In the genomic region with DNA sequence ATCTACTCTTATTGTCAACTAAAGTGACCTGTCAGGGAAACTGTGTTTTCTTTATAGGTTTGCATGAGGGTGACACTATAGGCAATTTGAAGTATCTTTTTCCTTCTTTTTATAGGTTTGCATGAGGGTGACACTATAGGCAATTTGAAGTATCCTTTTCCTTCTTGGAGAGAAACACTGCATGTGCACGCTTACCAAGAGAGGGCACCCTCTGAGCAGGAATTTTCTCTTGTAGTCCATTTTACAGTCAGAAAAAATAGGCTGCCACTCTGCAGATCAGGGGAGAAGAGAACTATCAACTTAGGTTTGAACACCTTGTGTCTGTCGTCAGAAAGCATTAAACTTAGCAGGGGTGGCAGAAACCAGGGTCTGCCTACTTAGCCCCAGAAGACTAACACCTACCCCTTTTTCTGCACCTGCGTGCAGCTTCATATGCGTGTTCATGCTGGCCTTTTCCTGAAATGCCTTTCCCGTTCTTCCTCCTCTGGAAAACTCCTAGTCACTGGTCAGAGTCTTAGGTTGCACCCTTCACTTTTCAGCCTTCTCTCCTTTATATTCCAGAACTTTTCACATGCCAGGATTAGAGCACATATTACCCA, we compare ENCODE assay signal across 8 cellular contexts. TPM values are rescaled to one million over a fixed set of nuclear protein-coding genes. Genes with fewer than 3 reads are reported as not detected.
DNase-seq lines count a peak whose midpoint lies in the region; FAIRE-seq and TF ChIP-seq lines count a peak whose summit lies in the region.

No MANE protein-coding gene starts in this region.

- no peak overlapping the region for H3K4me3 ChIP-seq in NB4 (ENCODE audit: low read depth, low read length)
- H3K4me3 ChIP-seq in hepatocyte: no peak overlapping the region
- H3K4me3 ChIP-seq in subcutaneous abdominal adipose tissue (ENCODE audit: low read depth in 1 of 5, low read length in 5 of 5): no peak overlapping the region

- 62% methylated on average over 5 of the region's 5 CpGs for WGBS in hepatocyte (ENCODE audit: low lambda C conversion rate, missing lambda C conversion rate)

- TF ChIP-seq CTCF in NB4 (IDR thresholded peaks at IDR 0.05; ENCODE audit: low read depth, low read length) (peak; percentile 46), VCaP (conservative IDR thresholded peaks at IDR 0.05) (peak; percentile 93), hepatocyte (IDR thresholded peaks at IDR 0.05; ENCODE audit: poor library complexity) (peak; percentile 85)

- H3K9ac ChIP-seq in subcutaneous abdominal adipose tissue (ENCODE audit: low read length in 5 of 5): no peak overlapping the region

- no peaks in the 10 kb centered on the region for H3K9me2 ChIP-seq in hepatocyte (replicated peaks; ENCODE audit: insufficient read depth)

- H3K36me3 ChIP-seq in hepatocyte (replicated peaks; ENCODE audit: insufficient read depth, low read depth) (no peaks in the 10 kb centered on the region), subcutaneous abdominal adipose tissue (ENCODE audit: control insufficient read depth in 5 of 5, insufficient read depth in 5 of 5, low read length in 5 of 5) (no peaks in the 10 kb centered on the region)

- DNase-seq in SIG-M5 treated with dmso at 0.1 percent for 504 hours (lab: John Stamatoyannopoulos, UW; ENCODE audit: unreplicated experiment) (peak; percentile 52), SIG-M5 (lab: John Stamatoyannopoulos, UW) (no peak), NB4 (ENCODE audit: low read depth) (peak; percentile 66), hepatocyte (ENCODE audit: low spot score) (peak; percentile 72), GM12892 (ENCODE audit: insufficient read length) (no peak), T1000 (lab: John Stamatoyannopoulos, UW) (no peak)

- H3K4me1 ChIP-seq in hepatocyte (ENCODE audit: insufficient read depth) (no peaks in the 10 kb centered on the region), subcutaneous abdominal adipose tissue (ENCODE audit: control insufficient read depth in 5 of 5, insufficient read depth in 5 of 5, low read length in 5 of 5) (peaks cover 0 to 5% (median 3%) of the 10 kb centered on the region in 5 donors)

- TF ChIP-seq POLR2A in NB4 (IDR thresholded peaks at IDR 0.05; ENCODE audit: extremely low read depth, insufficient read length): no peak
- TF ChIP-seq POLR2A in GM12892 (IDR thresholded peaks at IDR 0.05; ENCODE audit: low read depth, low read length): no peak

- no peak overlapping the region for H3K27ac ChIP-seq in VCaP
- no peak overlapping the region for H3K27ac ChIP-seq in hepatocyte
- peak overlapping the region; percentile 3 for H3K27ac ChIP-seq in subcutaneous abdominal adipose tissue (ENCODE audit: low read depth, low read length)

- no peaks in the 10 kb centered on the region for H3K9me3 ChIP-seq in hepatocyte (ENCODE audit: low read depth)
- H3K9me3 ChIP-seq in subcutaneous abdominal adipose tissue (ENCODE audit: control insufficient read depth in 5 of 5, low read length in 5 of 5): no peaks in the 10 kb centered on the region

- H3K79me2 ChIP-seq in hepatocyte: no peaks in the 10 kb centered on the region

- no peak for FAIRE-seq in GM12892 (lab: Jason Lieb, UNC)

- H2AFZ ChIP-seq in hepatocyte: no peak overlapping the region

- H4K20me1 ChIP-seq in hepatocyte (ENCODE audit: insufficient read depth, poor library complexity, severe bottlenecking): no peaks in the 10 kb centered on the region

- H3K4me2 ChIP-seq in hepatocyte: no peak overlapping the region

- H3K27me3 ChIP-seq in hepatocyte: no peaks in the 10 kb centered on the region
- H3K27me3 ChIP-seq in subcutaneous abdominal adipose tissue (ENCODE audit: control insufficient read depth in 5 of 5, insufficient read depth in 4 of 5, low read length in 5 of 5): no peaks in the 10 kb centered on the region

RNA-seq across cellular contexts. Expression of gene SMIM36, which starts 16.4 kb away (rescaled TPM):
- not detected in 2 replicates for total RNA-seq in hepatocyte
- polyA plus RNA-seq in hepatocyte: not detected in 2 replicates
- polyA plus RNA-seq in GM12892 (2012; ENCODE audit: missing spikeins): not detected

Comparison
In these comparisons a context has a peak if more than half of its experiments do, and no peak if none do; other contexts are left out.
1. DNase-seq: peak in SIG-M5 treated with dmso at 0.1 percent for 504 hours (single experiment), NB4 (single experiment) and hepatocyte (single experiment); none in SIG-M5 (single experiment), GM12892 (single experiment) and T1000 (single experiment).
2. Peak in every context shown above with its lines, with median percentiles within 50 percentile points of each other: CTCF ChIP-seq.